ENCODE assay signal across 13 cellular contexts in genomic region chr17:45414997-45415881, GRCh38. TPM values are rescaled to one million over a fixed set of nuclear protein-coding genes. Genes with fewer than 3 reads are reported as not detected.
DNase-seq lines count a peak whose midpoint lies in the region; ATAC-seq, FAIRE-seq and TF ChIP-seq lines count a peak whose summit lies in the region.
"Had no signal": no experiment of that assay in that cellular context is flagged by ENCODE, and none has a peak within 500 bp of the region (broad histone marks: within the 10 kb centered on the region; RNA-seq: fewer than 3 reads in every experiment).

No MANE protein-coding gene starts in this region.

- H3K4me1 ChIP-seq in BLaER1 treated with 17β-estradiol and CSF1 and Interleukin-3, amounts not matched to agents 10 nM and 100 nM, result peaks cover 56 to 67% (median 62%) of the 10 kb centered on the region in 10 experiments
- H3K4me1 ChIP-seq in K562 (replicated peaks in 1 of 2; ENCODE audit: control insufficient read depth in 2 of 2, insufficient read depth in 2 of 2, low read length in 2 of 2) (peaks cover 0 to 5% of the 10 kb centered on the region in 2 experiments; a peak in 2 of 5 replicates), mucosa of rectum (ENCODE audit: control insufficient read depth in 2 of 2, insufficient read depth in 2 of 2, low read length in 2 of 2) (peaks cover 52 to 59% of the 10 kb centered on the region in 2 donors)

- H3K79me2 ChIP-seq in K562 (ENCODE audit: control insufficient read depth, insufficient read depth, low read length), result no peaks in the 10 kb centered on the region

- TF ChIP-seq RAD21 in K562 (CRISPR knock-in tag; conservative IDR thresholded peaks at IDR 0.05 in 1 of 2, IDR thresholded peaks at IDR 0.05 in 1 of 2), result no peak

- FAIRE-seq in HTR-8/SVneo (lab: Jason Lieb, UNC) (peak; percentile 51), K562 (lab: Jason Lieb, UNC) (peak; percentile 71), RCC 7860 (lab: Jason Lieb, UNC) (no peak), GM12891 (lab: Jason Lieb, UNC) (no peak)

- H3K4me2 ChIP-seq in BLaER1 treated with 17β-estradiol and CSF1 and Interleukin-3, amounts not matched to agents 10 nM and 100 nM, result peak overlapping the region; percentile 20 to 100 (median 62)
- no peak overlapping the region for H3K4me2 ChIP-seq in K562 (ENCODE audit: insufficient read depth, low read length)

- in situ Hi-C loops in K562 (cut with MboI), result loop anchor here (25.0 kb wide), 1 partner anchor 422 kb away; the partner anchor contains the start of gene SPPL2C

- TF ChIP-seq EP300 in K562 (IDR thresholded peaks at IDR 0.05; ENCODE audit: low read length), result no peak

- no peak for DNase-seq in HTR-8/SVneo (ENCODE audit: insufficient read length, low spot score)
- DNase-seq in K562 (ENCODE audit: extremely low read depth in 1 of 4, low spot score in 3 of 4), result no peak
- no peak for DNase-seq in RCC 7860 (ENCODE audit: low spot score)
- no peak for DNase-seq in GM12891 (ENCODE audit: insufficient read length, low spot score)
- no peak for DNase-seq in EL
- DNase-seq in occipital lobe (lab: John Stamatoyannopoulos, UW), result no peak
- DNase-seq: activated effector memory CD4-positive, alpha-beta T cell treated with Interleukin-2 at 50 U/mL for 16 hours; central memory CD4-positive, alpha-beta T cell; kidney glomerular epithelial cell; NCI-H1092 treated with DMSO at 0.1 percent for 48 hours; upper lobe of right lung had no signal

- no peak for TF ChIP-seq POLR2A in K562 (conservative IDR thresholded peaks at IDR 0.05)
- no peak for TF ChIP-seq POLR2A in GM12891 (IDR thresholded peaks at IDR 0.05; ENCODE audit: low read depth, low read length)

- H3K27ac ChIP-seq in BLaER1 treated with 17β-estradiol and CSF1 and Interleukin-3, amounts not matched to agents 10 nM and 100 nM, result peak overlapping the region in 7 of 11 experiments; percentile 15 to 65 (median 38); a peak in 8 of 22 replicates
- no peak overlapping the region for H3K27ac ChIP-seq in K562 (ENCODE audit: extremely low read depth, low read depth, low read length)
- H3K27ac ChIP-seq in mucosa of rectum (ENCODE audit: low read depth in 2 of 2, low read length in 2 of 2), result peak overlapping the region; percentile 87 to 92
- H3K27ac ChIP-seq: upper lobe of right lung had no signal

- no peaks in the 10 kb centered on the region for H3K27me3 ChIP-seq in BLaER1 treated with 17β-estradiol and CSF1 and Interleukin-3, amounts not matched to agents 10 nM and 100 nM
- H3K27me3 ChIP-seq in K562 (ENCODE audit: control insufficient read depth in 2 of 2, insufficient read depth in 2 of 2, low read length in 2 of 2) (no peaks in the 10 kb centered on the region), mucosa of rectum (ENCODE audit: control insufficient read depth in 2 of 2, insufficient read depth in 2 of 2, low read length in 2 of 2) (no peaks in the 10 kb centered on the region)
- H3K27me3 ChIP-seq: upper lobe of right lung had no signal

- TF ChIP-seq CTCF in K562 (IDR thresholded peaks at IDR 0.05 in 2 of 3, conservative IDR thresholded peaks at IDR 0.05 in 1 of 3; ENCODE audit: insufficient read depth in 2 of 3, low read depth in 1 of 3, low read length in 3 of 3), result no peak

- no peaks in the 10 kb centered on the region for H3K9me1 ChIP-seq in K562 (ENCODE audit: control insufficient read depth, insufficient read depth, low read length)

- H3K9me3 ChIP-seq in BLaER1 treated with 17β-estradiol and CSF1 and Interleukin-3, amounts not matched to agents 10 nM and 100 nM (replicated peaks in 1 of 11), result no peaks in the 10 kb centered on the region
- H3K9me3 ChIP-seq in K562 (replicated peaks; ENCODE audit: control insufficient read depth, insufficient read depth, low read depth, low read length) (no peaks in the 10 kb centered on the region), mucosa of rectum (ENCODE audit: control insufficient read depth in 2 of 2, low read length in 2 of 2) (no peaks in the 10 kb centered on the region)
- H3K9me3 ChIP-seq: upper lobe of right lung had no signal

- WGBS in K562 (ENCODE audit: insufficient coverage, low coverage, missing lambda C conversion rate), result 34% methylated on average over 10 of the region's 10 CpGs

- no peak for ATAC-seq in K562
- ATAC-seq: upper lobe of right lung had no signal

- CTCF ChIA-PET in K562 (lab: Yijun Ruan, JAX; ENCODE audit: low intra/inter-chr PET ratio), result interaction anchor here (0.6 kb wide), 1 partner anchor 537 kb away, joined by 3 read pairs; no protein-coding TSS in a partner anchor

- peaks cover 0 to 39% (median 6%) of the 10 kb centered on the region in 11 experiments; a peak in 11 of 22 replicates for H4K20me1 ChIP-seq in BLaER1 treated with 17β-estradiol and CSF1 and Interleukin-3, amounts not matched to agents 10 nM and 100 nM
- H4K20me1 ChIP-seq in K562 (replicated peaks; ENCODE audit: control insufficient read depth, insufficient read depth, low read length), result no peaks in the 10 kb centered on the region

- peak overlapping the region in 1 of 10 experiments; percentile 15; a peak in 1 of 20 replicates for H3K4me3 ChIP-seq in BLaER1 treated with 17β-estradiol and CSF1 and Interleukin-3, amounts not matched to agents 10 nM and 100 nM
- H3K4me3 ChIP-seq in K562 (no peak overlapping the region), mucosa of rectum (ENCODE audit: low read length in 2 of 2) (peak overlapping the region; percentile 5 to 7)
- H3K4me3 ChIP-seq: upper lobe of right lung had no signal

- peaks cover 0 to 5% (median 0%) of the 10 kb centered on the region in 11 experiments; a peak in 1 of 22 replicates for H3K36me3 ChIP-seq in BLaER1 treated with 17β-estradiol and CSF1 and Interleukin-3, amounts not matched to agents 10 nM and 100 nM
- H3K36me3 ChIP-seq in K562 (ENCODE audit: control insufficient read depth, insufficient read depth, low read length) (no peaks in the 10 kb centered on the region), mucosa of rectum (ENCODE audit: control insufficient read depth in 2 of 2, insufficient read depth in 2 of 2, low read length in 2 of 2) (no peaks in the 10 kb centered on the region)
- H3K36me3 ChIP-seq: upper lobe of right lung had no signal

- POLR2A ChIA-PET in K562 (lab: Yijun Ruan, JAX), result no interaction called here

- BruUV-seq in K562 (replicated peaks; lab: Mats Ljungman, UMichigan), result no TSS peak

- H3K9ac ChIP-seq in BLaER1 treated with 17β-estradiol and CSF1 and Interleukin-3, amounts not matched to agents 10 nM and 100 nM, result peak overlapping the region in 3 of 11 experiments; percentile 19 to 34 (median 31); a peak in 4 of 22 replicates
- H3K9ac ChIP-seq in K562 (ENCODE audit: insufficient read depth in 1 of 2, low read depth in 2 of 2, low read length in 2 of 2) (peak overlapping the region in 1 of 2 experiments; percentile 33; a peak in 1 of 4 replicates), mucosa of rectum (ENCODE audit: low read depth in 1 of 2, low read length in 2 of 2) (peak overlapping the region; percentile 60)

- H2AFZ ChIP-seq in K562 (ENCODE audit: low read depth, low read length), result 0 out of 2 replicates have a peak overlapping the region, but pooled peaks have one; percentile 14

- intact Hi-C loops in K562 (cut with micrococcal nuclease), result no loop called here

TF ChIP-seq in K562, 482 proteins besides CTCF, POLR2A, EP300 and RAD21 (continues in another document):
- TF ChIP-seq PKNOX1 (IDR thresholded peaks at IDR 0.05) (peak; percentile 58; the same call in 1 of the 2 replicates), ZNF124 (CRISPR knock-in tag; IDR thresholded peaks at IDR 0.05) (no peak)

TF ChIP-seq in GM12891, 5 proteins besides CTCF, POLR2A, EP300 and RAD21:
- TF ChIP-seq SPI1 (IDR thresholded peaks at IDR 0.05; ENCODE audit: low read depth, low read length) (no peak), TAF1 (IDR thresholded peaks at IDR 0.05; ENCODE audit: low read depth, low read length) (no peak), POLR2AphosphoS5 (IDR thresholded peaks at IDR 0.05; ENCODE audit: low read depth, low read length) (no peak), PAX5 (IDR thresholded peaks at IDR 0.05; ENCODE audit: insufficient read depth, low read length, severe bottlenecking) (no peak), POU2F2 (IDR thresholded peaks at IDR 0.05; ENCODE audit: low read depth, low read length) (no peak)
TF ChIP-seq in GM12891: peak in this region for 0.

RNA-seq across cellular contexts. Expression of gene ARHGAP27, which starts 17.4 kb away (rescaled TPM):
- total RNA-seq in K562 (2011; cell fraction: chromatin; rRNA removed; ENCODE audit: low replicate concordance), result 9.9 and 43.4 TPM in 2 replicates
- total RNA-seq in K562 (2011; cell fraction: nucleolus; rRNA removed), result 15.5 and 24.8 TPM in 2 replicates
- total RNA-seq in K562 (2011; cell fraction: nucleoplasm; rRNA removed), result 11.3 and 12.3 TPM in 2 replicates
- total RNA-seq in K562 (2014; rRNA removed) (2.7 and 3.4 TPM in 2 replicates), K562 (2014; rRNA removed; fragmentation: Illumina TruSeq; extraction: Trizol) (0.64 and 1.1 TPM in 2 replicates), K562 (2015; rRNA removed; fragmentation: Illumina TruSeq; extraction: Trizol) (1.2 and 2.1 TPM in 2 replicates), K562 (2021) (3.0 and 3.7 TPM in 2 replicates), occipital lobe (2.0 TPM)
- polyA plus RNA-seq in K562 (2011; rRNA removed) (4.6 and 6.0 TPM in 2 replicates), K562 (2014; fragmentation: Illumina TruSeq; extraction: Trizol) (1.8 and 1.9 TPM in 2 replicates), K562 (2014; fragmentation: Nextera tagmentation; extraction: Ambion mirVana) (under 1 TPM; 0.04 to 0.06 TPM), K562 (2014; rRNA removed) (2.9 and 3.8 TPM in 2 replicates)
- 3.5 and 9.2 TPM in 2 replicates for polyA plus RNA-seq in K562 (2011; cell fraction: cytosol; rRNA removed)
- 43.0 and 76.4 TPM in 2 replicates for polyA plus RNA-seq in K562 (2011; cell fraction: nucleus; rRNA removed)
- 1.8 and 4.2 TPM in 2 replicates for polyA plus RNA-seq in K562 (2012)
- 2.3 and 2.8 TPM in 2 replicates for polyA minus RNA-seq in K562 (2011; rRNA and poly(A)+ RNA removed)
- polyA minus RNA-seq in K562 (2011; cell fraction: cytosol; rRNA and poly(A)+ RNA removed), result 3.5 and 3.8 TPM in 2 replicates
- polyA minus RNA-seq in K562 (2011; cell fraction: nucleus; rRNA and poly(A)+ RNA removed), result 10.3 and 16.0 TPM in 2 replicates
- polyA plus RNA-seq in GM12891 (2012; ENCODE audit: low read depth, missing spikeins), result 16.0 TPM
